ENCODE assay signal across 9 cellular contexts in the genomic region with DNA sequence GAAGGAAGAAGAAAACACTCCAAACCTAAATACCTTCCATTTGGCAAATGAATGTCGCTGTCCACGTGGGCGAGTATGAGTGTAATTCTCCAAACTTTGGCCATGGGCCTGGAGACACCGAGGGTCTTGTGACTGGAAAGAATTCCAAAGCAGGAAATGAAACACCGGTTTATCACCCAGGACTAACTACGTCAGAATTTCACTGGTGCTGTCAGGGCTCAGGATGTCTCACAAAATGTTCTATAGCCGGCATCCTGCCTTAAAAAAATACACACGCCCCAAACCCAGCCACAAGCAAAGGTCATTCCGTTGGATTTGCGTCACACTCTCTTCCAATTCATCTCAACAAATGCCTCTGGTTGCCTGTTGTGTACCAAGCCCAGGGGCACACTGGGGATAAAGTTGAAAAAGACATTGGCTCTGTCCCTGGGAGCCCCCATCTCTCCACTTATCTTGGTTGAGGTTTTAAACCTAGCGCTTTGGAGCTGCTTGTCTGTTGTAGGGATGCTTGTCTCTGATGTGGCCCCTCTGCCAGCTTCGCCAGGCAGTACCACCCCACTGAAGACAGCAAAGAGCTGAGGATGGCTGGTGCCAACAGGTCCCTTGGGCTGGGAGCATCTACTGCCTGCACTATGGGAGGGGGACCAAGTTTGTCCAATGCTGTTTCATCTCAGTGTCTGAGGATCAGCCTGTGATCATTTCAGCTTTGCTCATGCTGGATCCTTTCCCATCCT. TPM values are rescaled to one million over a fixed set of nuclear protein-coding genes. Genes with fewer than 3 reads are reported as not detected.
DNase-seq lines count a peak whose midpoint lies in the region; ATAC-seq and TF ChIP-seq lines count a peak whose summit lies in the region.
"Had no signal": no experiment of that assay in that cellular context is flagged by ENCODE, and none has a peak within 500 bp of the region (broad histone marks: within the 10 kb centered on the region; RNA-seq: fewer than 3 reads in every experiment).

No MANE protein-coding gene starts in this region.

- H3K4me1 ChIP-seq in gastroesophageal sphincter (peaks cover 7 to 82% (median 31%) of the 10 kb centered on the region in 3 donors), rectal smooth muscle tissue (ENCODE audit: control insufficient read depth, insufficient read depth, low read length) (peaks cover 16% of the 10 kb centered on the region)

- no peak overlapping the region for H3K4me3 ChIP-seq in gastroesophageal sphincter
- H3K4me3 ChIP-seq in rectal smooth muscle tissue (ENCODE audit: low read length): no peak overlapping the region

- ATAC-seq in gastroesophageal sphincter: peak; percentile 84

- H3K27me3 ChIP-seq in gastroesophageal sphincter (no peaks in the 10 kb centered on the region), rectal smooth muscle tissue (ENCODE audit: control insufficient read depth, insufficient read depth, low read length) (no peaks in the 10 kb centered on the region)

- 12 to 31% methylated on average over 9 to 10 of the region's 12 CpGs for WGBS in gastroesophageal sphincter (ENCODE audit: low coverage in 1 of 2), 2 donors

- H3K27ac ChIP-seq in gastroesophageal sphincter: peak overlapping the region; percentile 89 to 98 (median 92)
- H3K27ac ChIP-seq in rectal smooth muscle tissue (ENCODE audit: low read depth, low read length): peak overlapping the region; percentile 72

- TF ChIP-seq EP300 in gastroesophageal sphincter (IDR thresholded peaks at IDR 0.05): peak; percentile 96

- no peak for TF ChIP-seq CTCF in gastroesophageal sphincter (IDR thresholded peaks at IDR 0.05)

- DNase-seq in Daoy (ENCODE audit: low read depth) (peak; percentile 76), T1000 (lab: John Stamatoyannopoulos, UW) (peak; percentile 41), HUDEP-2 (lab: John Stamatoyannopoulos, UW; ENCODE audit: unreplicated experiment in 76 of 76) (no peak), DMS153 treated with DMSO at 0.1 percent for 48 hours (lab: John Stamatoyannopoulos, UW; ENCODE audit: unreplicated experiment) (no peak), NCI-H2107 treated with DMSO at 0.1 percent for 48 hours (lab: John Stamatoyannopoulos, UW; ENCODE audit: unreplicated experiment) (no peak), NCI-H2029 (lab: John Stamatoyannopoulos, UW) (no peak)
- DNase-seq: NCI-H1048 had no signal

- no peak overlapping the region for H3K9ac ChIP-seq in rectal smooth muscle tissue (ENCODE audit: low read length)

- no peaks in the 10 kb centered on the region for H3K9me3 ChIP-seq in gastroesophageal sphincter

- no peak for TF ChIP-seq POLR2A in gastroesophageal sphincter (IDR thresholded peaks at IDR 0.05)

- H3K36me3 ChIP-seq in gastroesophageal sphincter (no peaks in the 10 kb centered on the region), rectal smooth muscle tissue (ENCODE audit: control insufficient read depth, insufficient read depth, low read length) (no peaks in the 10 kb centered on the region)

RNA-seq across cellular contexts. Expression of a gene that starts 31.2 kb away (rescaled TPM):
- 0.06 and 0.48 TPM in 2 replicates for total RNA-seq in Daoy (2014; rRNA removed; shearing (Covaris generic))
- total RNA-seq in gastroesophageal sphincter: 1 to 10 TPM in 1 of 4 donors, under 1 TPM in 3; 0.15 to 1.3 (median 0.21) TPM

RNA-seq across cellular contexts. Expression of a gene that starts 38.1 kb away (rescaled TPM):
- 3.2 and 3.3 TPM in 2 replicates for total RNA-seq in Daoy (2014; rRNA removed; shearing (Covaris generic))
- total RNA-seq in gastroesophageal sphincter: 10 to 100 TPM; 18.1 to 31.5 (median 22.8) TPM

RNA-seq across cellular contexts. Expression of a gene that starts 45.5 kb away (rescaled TPM):
- total RNA-seq in Daoy (2014; rRNA removed; shearing (Covaris generic)): 194 and 233 TPM in 2 replicates
- total RNA-seq in gastroesophageal sphincter: 100 to 1,000 TPM; 124 to 153 (median 149) TPM

RNA-seq across cellular contexts. Expression of a gene that starts 53.5 kb away (rescaled TPM):
- 0.06 TPM in 2 replicates for total RNA-seq in Daoy (2014; rRNA removed; shearing (Covaris generic))
- total RNA-seq in gastroesophageal sphincter: 1 to 10 TPM in 3 of 4 donors, under 1 TPM in 1; 0.27 to 1.6 (median 1.3) TPM

Comparison
In these comparisons a context has a peak if more than half of its experiments do, and no peak if none do; other contexts are left out.
1. DNase-seq: peak in Daoy (single experiment) and T1000 (single experiment); none in HUDEP-2 (0 of 76), DMS153 treated with DMSO at 0.1 percent for 48 hours (single experiment), NCI-H2107 treated with DMSO at 0.1 percent for 48 hours (single experiment) and NCI-H2029 (single experiment).